ENCODE assay signal across 16 cellular contexts in genomic region chr17:42982266-42982665, GRCh38. TPM values are rescaled to one million over a fixed set of nuclear protein-coding genes. Genes with fewer than 3 reads are reported as not detected.
DNase-seq lines count a peak whose midpoint lies in the region; FAIRE-seq and TF ChIP-seq lines count a peak whose summit lies in the region.
"Had no signal": no experiment of that assay in that cellular context is flagged by ENCODE, and none has a peak within 500 bp of the region (broad histone marks: within the 10 kb centered on the region; RNA-seq: fewer than 3 reads in every experiment).

No MANE protein-coding gene starts in this region.

- H3K27ac ChIP-seq in ACC112 (ENCODE audit: low read depth, low read length) (no peak overlapping the region; the same call in 1 of the 2 replicates), keratinocyte (ENCODE audit: control insufficient read depth, insufficient read depth, low read length) (no peak overlapping the region)

- H3K4me1 Mint-ChIP-seq in Calu3 (ENCODE audit: low read depth, unreplicated experiment) = peaks cover 33% of the 10 kb centered on the region
- H3K4me1 Mint-ChIP-seq in activated T-helper 1 cell treated with anti-CD3 and anti-CD28 coated beads, Interleukin-12 subunit alpha, Interleukin-12 subunit beta, Interleukin-2, Interleukin-4 antibody, amounts not matched to agents 30 ng/mL and 10 ng/mL and 1 ng/mL, durations not matched to agents 14 hours and 24 hours and 36 hours (ENCODE audit: low read depth) = peaks cover 43% of the 10 kb centered on the region

- H3K9ac ChIP-seq in keratinocyte (ENCODE audit: control insufficient read depth, extremely low read depth, insufficient read depth, low read length) = no peak overlapping the region

- peaks cover 29% of the 10 kb centered on the region for H3K79me2 ChIP-seq in ACC112 (ENCODE audit: control insufficient read depth, insufficient read depth, low read length, unreplicated experiment)
- H3K79me2 ChIP-seq in keratinocyte (ENCODE audit: control insufficient read depth, insufficient read depth, low read length) = peaks cover 34% of the 10 kb centered on the region

- H3K4me3 ChIP-seq in ACC112 (ENCODE audit: low read depth, low read length) = peak overlapping the region; percentile 100; the same call in 1 of the 2 replicates
- no peak overlapping the region for H3K4me3 ChIP-seq in keratinocyte (ENCODE audit: control insufficient read depth in 2 of 3, extremely low read depth in 1 of 3, insufficient read depth in 2 of 3, low read depth in 1 of 3, low read length in 3 of 3)

- H3K9me3 ChIP-seq in keratinocyte (ENCODE audit: control insufficient read depth, low read depth, low read length) = no peaks in the 10 kb centered on the region

- H3K4me3 Mint-ChIP-seq in Calu3 (ENCODE audit: low read depth, unreplicated experiment) = peak overlapping the region; percentile 98
- peak overlapping the region; percentile 98 for H3K4me3 Mint-ChIP-seq in activated T-helper 1 cell treated with anti-CD3 and anti-CD28 coated beads, Interleukin-12 subunit alpha, Interleukin-12 subunit beta, Interleukin-2, Interleukin-4 antibody, amounts not matched to agents 30 ng/mL and 10 ng/mL and 1 ng/mL, durations not matched to agents 14 hours and 24 hours and 36 hours

- no peak for FAIRE-seq in keratinocyte (lab: Jason Lieb, UNC)
- FAIRE-seq: D721Med, H1 had no signal

- no peaks in the 10 kb centered on the region for H3K9me3 Mint-ChIP-seq in Calu3 (ENCODE audit: low read depth, unreplicated experiment)
- H3K9me3 Mint-ChIP-seq in activated T-helper 1 cell treated with anti-CD3 and anti-CD28 coated beads, Interleukin-12 subunit alpha, Interleukin-12 subunit beta, Interleukin-2, Interleukin-4 antibody, amounts not matched to agents 30 ng/mL and 10 ng/mL and 1 ng/mL, durations not matched to agents 14 hours and 24 hours and 36 hours = no peaks in the 10 kb centered on the region
- H3K9me3 Mint-ChIP-seq: stimulated activated naive CD8-positive, alpha-beta T cell treated with anti-CD3 and anti-CD28 coated beads, Interleukin-15, amount 100 ng/mL, for 72 hours had no signal

- H3K27me3 Mint-ChIP-seq in Calu3 (ENCODE audit: unreplicated experiment) = no peaks in the 10 kb centered on the region
- peaks cover 2% of the 10 kb centered on the region for H3K27me3 Mint-ChIP-seq in activated T-helper 1 cell treated with anti-CD3 and anti-CD28 coated beads, Interleukin-12 subunit alpha, Interleukin-12 subunit beta, Interleukin-2, Interleukin-4 antibody, amounts not matched to agents 30 ng/mL and 10 ng/mL and 1 ng/mL, durations not matched to agents 14 hours and 24 hours and 36 hours (ENCODE audit: insufficient read depth)
- H3K27me3 Mint-ChIP-seq: stimulated activated naive CD8-positive, alpha-beta T cell treated with anti-CD3 and anti-CD28 coated beads, Interleukin-15, amount 100 ng/mL, for 72 hours had no signal

- H3K27me3 ChIP-seq in ACC112 (ENCODE audit: insufficient read depth, low read length) (no peaks in the 10 kb centered on the region), keratinocyte (ENCODE audit: control insufficient read depth, extremely low read depth, insufficient read depth, low read length) (no peaks in the 10 kb centered on the region)

- H3K4me2 ChIP-seq in keratinocyte (ENCODE audit: control insufficient read depth, extremely low read depth, insufficient read depth, low read depth, low read length) = peak overlapping the region; percentile 96

- DNase-seq in Calu3 = no peak
- no peak for DNase-seq in activated T-helper 1 cell treated with anti-CD3 and anti-CD28 coated beads, Interleukin-12 subunit alpha, Interleukin-12 subunit beta, Interleukin-2, Interleukin-4 antibody, amounts not matched to agents 30 ng/mL and 10 ng/mL and 1 ng/mL, durations not matched to agents 14 hours and 24 hours and 36 hours (ENCODE audit: low spot score)
- DNase-seq in keratinocyte (ENCODE audit: low read depth, low spot score) = no peak
- no peak for DNase-seq in cerebellar nuclear complex (lab: John Stamatoyannopoulos, UW)
- no peak for DNase-seq in nucleus accumbens (lab: John Stamatoyannopoulos, UW)
- DNase-seq in NK-92 (lab: John Stamatoyannopoulos, UW; ENCODE audit: unreplicated experiment) = no peak
- no peak for DNase-seq in AG08396 (ENCODE audit: low spot score)
- DNase-seq: IMR-90; NCI-H2029 treated with DMSO at 0.1 percent for 48 hours; NK-92 treated with Interleukin-12 subunit alpha and Interleukin-12 subunit beta, amount 100 ng/mL, for 24 hours; stimulated activated CD4-positive, alpha-beta T cell treated with anti-CD3 and anti-CD28 coated beads, Interleukin-2, amount 100 ng/mL, for 24 hours; stimulated activated naive CD8-positive, alpha-beta T cell treated with anti-CD3 and anti-CD28 coated beads, Interleukin-15, amount 100 ng/mL, for 72 hours; T-helper 9 cell had no signal

- intact Hi-C loops in Calu3 (cut with micrococcal nuclease; ENCODE audit: unreplicated experiment) = no loop called here
- intact Hi-C loops in activated T-helper 1 cell treated with anti-CD3 and anti-CD28 coated beads, Interleukin-12 subunit alpha, Interleukin-12 subunit beta, Interleukin-2, Interleukin-4 antibody, amounts not matched to agents 30 ng/mL and 10 ng/mL and 1 ng/mL, durations not matched to agents 14 hours and 24 hours and 36 hours (cut with micrococcal nuclease) = loop anchor here (5.0 to 10.0 kb wide), 2 partner anchors 150 to 417 kb away; partner anchors contain the start of genes COASY, MLX and PSME3

- TF ChIP-seq CTCF in Calu3 (IDR thresholded peaks at IDR 0.05; ENCODE audit: unreplicated experiment) (no peak), keratinocyte (optimal IDR thresholded peaks at IDR 0.05 in 1 of 3, IDR thresholded peaks at IDR 0.05 in 1 of 3, conservative IDR thresholded peaks at IDR 0.05 in 1 of 3; ENCODE audit: extremely low read depth in 1 of 3, insufficient read depth in 2 of 3, low read length in 3 of 3) (no peak)

- H2AFZ ChIP-seq in ACC112 (ENCODE audit: low read length, unreplicated experiment) (no peak overlapping the region), keratinocyte (ENCODE audit: control insufficient read depth, low read length) (no peak overlapping the region)

- CTCF ChIA-PET in Calu3 (lab: Charles Lee) = interaction anchor here (0.6 to 1.0 kb wide), 2 partner anchors 16 to 464 kb away, joined by 3 to 4 read pairs; partner anchors contain the start of gene RPL27

- dilution Hi-C loops in keratinocyte (cut with MboI; ENCODE audit: extremely low pct_ligation_motif_present, low sequenced_read_pairs) = no loop called here

- peaks cover 6% of the 10 kb centered on the region; the same call in 1 of the 2 replicates for H3K36me3 ChIP-seq in ACC112 (ENCODE audit: insufficient read depth, low read length)
- H3K36me3 ChIP-seq in keratinocyte (ENCODE audit: control insufficient read depth in 2 of 2, extremely low read depth in 1 of 2, insufficient read depth in 2 of 2, low read length in 2 of 2) = peaks cover 2 to 14% of the 10 kb centered on the region in 2 experiments

- H4K20me1 ChIP-seq in keratinocyte (ENCODE audit: control insufficient read depth, extremely low read depth, insufficient read depth, low read length) = no peaks in the 10 kb centered on the region

- H3K4me1 ChIP-seq in ACC112 (ENCODE audit: control insufficient read depth, insufficient read depth, low read length, unreplicated experiment) (peaks cover 16% of the 10 kb centered on the region), keratinocyte (ENCODE audit: control insufficient read depth, extremely low read depth, insufficient read depth, low read length) (peaks cover 14% of the 10 kb centered on the region)

- TSS peak; percentile 39 for BruUV-seq in Calu3 (replicated peaks; lab: Mats Ljungman, UMichigan)

- peaks cover 60% of the 10 kb centered on the region for H3K36me3 Mint-ChIP-seq in Calu3 (ENCODE audit: insufficient read depth, unreplicated experiment)
- peaks cover 17% of the 10 kb centered on the region for H3K36me3 Mint-ChIP-seq in activated T-helper 1 cell treated with anti-CD3 and anti-CD28 coated beads, Interleukin-12 subunit alpha, Interleukin-12 subunit beta, Interleukin-2, Interleukin-4 antibody, amounts not matched to agents 30 ng/mL and 10 ng/mL and 1 ng/mL, durations not matched to agents 14 hours and 24 hours and 36 hours (ENCODE audit: low read depth)

- peak overlapping the region; percentile 86 for H3K27ac Mint-ChIP-seq in Calu3 (ENCODE audit: unreplicated experiment)
- peak overlapping the region; percentile 71 for H3K27ac Mint-ChIP-seq in activated T-helper 1 cell treated with anti-CD3 and anti-CD28 coated beads, Interleukin-12 subunit alpha, Interleukin-12 subunit beta, Interleukin-2, Interleukin-4 antibody, amounts not matched to agents 30 ng/mL and 10 ng/mL and 1 ng/mL, durations not matched to agents 14 hours and 24 hours and 36 hours

- H3K9me1 ChIP-seq in keratinocyte (ENCODE audit: control insufficient read depth, extremely low read depth, insufficient read depth, low read length) = no peaks in the 10 kb centered on the region

RNA-seq across cellular contexts. Expression of gene RUNDC1, which starts 1.9 kb away (rescaled TPM):
- 32.8 and 35.4 TPM in 2 replicates for total RNA-seq in Calu3 (2022)
- 16.9 and 18.8 TPM in 2 replicates for total RNA-seq in activated T-helper 1 cell treated with anti-CD3 and anti-CD28 coated beads, Interleukin-12 subunit alpha, Interleukin-12 subunit beta, Interleukin-2, Interleukin-4 antibody, amounts not matched to agents 30 ng/mL and 10 ng/mL and 1 ng/mL, durations not matched to agents 14 hours and 24 hours and 36 hours
- polyA plus RNA-seq in keratinocyte = 10.8 to 12.8 TPM (median 11.1 TPM) in 3 replicates
- 6.9 TPM for polyA plus RNA-seq in keratinocyte (2011; ENCODE audit: low read depth)
- 6.8 and 8.3 TPM in 2 replicates for polyA plus RNA-seq in keratinocyte (2011; cell fraction: cytosol; rRNA removed)
- 21.1 and 23.9 TPM in 2 replicates for polyA plus RNA-seq in keratinocyte (2011; cell fraction: nucleus; rRNA removed)
- polyA plus RNA-seq in keratinocyte (2012; ENCODE audit: low replicate concordance) = 7.6 and 9.8 TPM in 2 replicates
- polyA minus RNA-seq in keratinocyte = 8.4 to 14.6 TPM (median 12.7 TPM) in 3 replicates
- 4.2 TPM for polyA minus RNA-seq in keratinocyte (2011; cell fraction: cytosol; rRNA and poly(A)+ RNA removed)
- polyA minus RNA-seq in keratinocyte (2011; cell fraction: nucleus; rRNA and poly(A)+ RNA removed) = 7.1 and 13.3 TPM in 2 replicates

RNA-seq across cellular contexts. Expression of gene PTGES3L, which starts 2.4 kb away (rescaled TPM):
- total RNA-seq in Calu3 (2022) = 2.0 and 2.1 TPM in 2 replicates
- total RNA-seq in activated T-helper 1 cell treated with anti-CD3 and anti-CD28 coated beads, Interleukin-12 subunit alpha, Interleukin-12 subunit beta, Interleukin-2, Interleukin-4 antibody, amounts not matched to agents 30 ng/mL and 10 ng/mL and 1 ng/mL, durations not matched to agents 14 hours and 24 hours and 36 hours = 1.0 and 1.6 TPM in 2 replicates
- polyA plus RNA-seq in keratinocyte = 0.19 to 0.44 TPM (median 0.37 TPM) in 3 replicates
- not detected for polyA plus RNA-seq in keratinocyte (2011; ENCODE audit: low read depth)
- 0.10 and 0.21 TPM in 2 replicates for polyA plus RNA-seq in keratinocyte (2011; cell fraction: cytosol; rRNA removed)
- polyA plus RNA-seq in keratinocyte (2011; cell fraction: nucleus; rRNA removed) = 1.4 and 1.6 TPM in 2 replicates
- polyA plus RNA-seq in keratinocyte (2012; ENCODE audit: low replicate concordance) = 0.16 and 0.26 TPM in 2 replicates
- 0.16 to 0.67 TPM (median 0.33 TPM) in 3 replicates for polyA minus RNA-seq in keratinocyte
- not detected for polyA minus RNA-seq in keratinocyte (2011; cell fraction: cytosol; rRNA and poly(A)+ RNA removed)
- polyA minus RNA-seq in keratinocyte (2011; cell fraction: nucleus; rRNA and poly(A)+ RNA removed) = 0.53 and 1.4 TPM in 2 replicates

RNA-seq across cellular contexts. Expression of gene RPL27, which starts 16.0 kb away (rescaled TPM):
- 1,193 and 1,292 TPM in 2 replicates for total RNA-seq in Calu3 (2022)
- 1,049 and 1,126 TPM in 2 replicates for total RNA-seq in activated T-helper 1 cell treated with anti-CD3 and anti-CD28 coated beads, Interleukin-12 subunit alpha, Interleukin-12 subunit beta, Interleukin-2, Interleukin-4 antibody, amounts not matched to agents 30 ng/mL and 10 ng/mL and 1 ng/mL, durations not matched to agents 14 hours and 24 hours and 36 hours
- polyA plus RNA-seq in keratinocyte = 4,091 to 7,614 TPM (median 7,074 TPM) in 3 replicates
- 779 TPM for polyA plus RNA-seq in keratinocyte (2011; ENCODE audit: low read depth)
- polyA plus RNA-seq in keratinocyte (2011; cell fraction: cytosol; rRNA removed) = 5,475 and 5,815 TPM in 2 replicates
- polyA plus RNA-seq in keratinocyte (2011; cell fraction: nucleus; rRNA removed) = 1,608 and 1,639 TPM in 2 replicates
- polyA plus RNA-seq in keratinocyte (2012; ENCODE audit: low replicate concordance) = 3,581 and 3,765 TPM in 2 replicates
- 772 to 1,998 TPM (median 856 TPM) in 3 replicates for polyA minus RNA-seq in keratinocyte
- 1,363 TPM for polyA minus RNA-seq in keratinocyte (2011; cell fraction: cytosol; rRNA and poly(A)+ RNA removed)
- 394 and 446 TPM in 2 replicates for polyA minus RNA-seq in keratinocyte (2011; cell fraction: nucleus; rRNA and poly(A)+ RNA removed)

RNA-seq across cellular contexts. Expression of gene AARSD1, which starts 18.0 kb away (rescaled TPM):
- total RNA-seq in Calu3 (2022) = 93.7 and 96.6 TPM in 2 replicates
- total RNA-seq in activated T-helper 1 cell treated with anti-CD3 and anti-CD28 coated beads, Interleukin-12 subunit alpha, Interleukin-12 subunit beta, Interleukin-2, Interleukin-4 antibody, amounts not matched to agents 30 ng/mL and 10 ng/mL and 1 ng/mL, durations not matched to agents 14 hours and 24 hours and 36 hours = 78.2 and 85.5 TPM in 2 replicates
- 38.5 to 49.3 TPM (median 45.0 TPM) in 3 replicates for polyA plus RNA-seq in keratinocyte
- polyA plus RNA-seq in keratinocyte (2011; ENCODE audit: low read depth) = 16.7 TPM
- polyA plus RNA-seq in keratinocyte (2011; cell fraction: cytosol; rRNA removed) = 26.0 and 30.7 TPM in 2 replicates
- polyA plus RNA-seq in keratinocyte (2011; cell fraction: nucleus; rRNA removed) = 58.3 and 60.5 TPM in 2 replicates
- 23.8 and 36.0 TPM in 2 replicates for polyA plus RNA-seq in keratinocyte (2012; ENCODE audit: low replicate concordance)
- 29.1 to 31.9 TPM (median 29.4 TPM) in 3 replicates for polyA minus RNA-seq in keratinocyte
- 14.0 TPM for polyA minus RNA-seq in keratinocyte (2011; cell fraction: cytosol; rRNA and poly(A)+ RNA removed)
- 15.1 and 23.3 TPM in 2 replicates for polyA minus RNA-seq in keratinocyte (2011; cell fraction: nucleus; rRNA and poly(A)+ RNA removed)

RNA-seq across cellular contexts. Expression of gene IFI35, which starts 24.3 kb away (rescaled TPM):
- 98.6 and 195 TPM in 2 replicates for total RNA-seq in Calu3 (2022)
- total RNA-seq in activated T-helper 1 cell treated with anti-CD3 and anti-CD28 coated beads, Interleukin-12 subunit alpha, Interleukin-12 subunit beta, Interleukin-2, Interleukin-4 antibody, amounts not matched to agents 30 ng/mL and 10 ng/mL and 1 ng/mL, durations not matched to agents 14 hours and 24 hours and 36 hours = 65.8 and 67.0 TPM in 2 replicates
- 22.0 to 34.8 TPM (median 27.6 TPM) in 3 replicates for polyA plus RNA-seq in keratinocyte
- not detected for polyA plus RNA-seq in keratinocyte (2011; ENCODE audit: low read depth)
- polyA plus RNA-seq in keratinocyte (2011; cell fraction: cytosol; rRNA removed) = 12.4 and 20.7 TPM in 2 replicates
- 15.2 and 15.8 TPM in 2 replicates for polyA plus RNA-seq in keratinocyte (2011; cell fraction: nucleus; rRNA removed)
- polyA plus RNA-seq in keratinocyte (2012; ENCODE audit: low replicate concordance) = 0.83 and 30.2 TPM in 2 replicates
- 16.8 to 37.7 TPM (median 19.3 TPM) in 3 replicates for polyA minus RNA-seq in keratinocyte
- polyA minus RNA-seq in keratinocyte (2011; cell fraction: cytosol; rRNA and poly(A)+ RNA removed) = 15.0 TPM
- 5.3 and 6.4 TPM in 2 replicates for polyA minus RNA-seq in keratinocyte (2011; cell fraction: nucleus; rRNA and poly(A)+ RNA removed)
